8 cellular contexts compared by ENCODE assay signal in the genomic region with DNA sequence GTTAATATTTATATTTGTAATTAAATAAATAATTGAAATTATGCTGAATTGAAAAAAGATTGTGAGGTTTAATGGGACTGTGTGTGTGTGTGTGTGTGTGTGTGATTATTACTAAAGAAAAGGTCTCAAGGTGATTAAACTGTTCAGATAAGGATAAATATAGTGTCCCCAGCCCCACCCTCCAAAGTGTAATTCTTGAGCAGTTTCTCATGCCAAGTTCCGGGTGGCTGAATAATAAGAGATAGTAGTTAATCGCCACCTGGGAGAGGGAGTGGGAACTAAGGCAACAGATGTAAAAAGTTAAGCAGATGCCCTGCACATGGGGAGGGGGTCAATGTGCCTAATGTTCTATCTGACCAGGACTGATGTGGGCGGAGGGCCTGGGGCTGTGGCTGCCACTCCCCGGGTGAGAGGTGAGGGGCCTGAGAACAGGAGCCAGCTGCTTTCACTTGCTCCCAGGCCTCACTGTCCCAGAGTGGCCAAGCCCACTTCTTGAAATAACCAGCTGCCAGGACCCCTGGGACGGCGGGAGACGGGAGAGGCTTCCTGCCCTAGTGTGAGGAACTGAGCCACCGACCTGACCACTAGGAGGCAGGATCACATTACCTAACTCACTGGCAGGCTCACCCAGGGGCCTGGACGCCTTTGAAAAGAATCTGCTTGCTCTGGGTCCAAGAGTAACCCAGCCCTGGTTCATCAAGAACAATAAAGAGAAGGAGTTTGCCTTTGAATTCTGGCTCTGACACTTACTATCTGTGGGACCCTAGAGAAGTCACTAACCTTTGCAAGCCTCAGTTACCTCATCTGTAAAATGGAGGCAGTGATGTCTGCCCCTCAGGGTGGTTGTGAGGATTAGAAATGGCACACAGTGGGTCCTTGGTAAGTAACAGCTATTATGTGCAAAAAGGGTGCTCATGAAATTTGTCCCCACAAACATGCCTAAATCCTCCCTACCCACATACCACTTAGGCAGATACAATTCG.
DNase-seq lines count a peak whose midpoint lies in the region; ATAC-seq and TF ChIP-seq lines count a peak whose summit lies in the region.

No MANE protein-coding gene starts in this region.

- no peaks in the 10 kb centered on the region for H3K36me3 ChIP-seq in OCI-LY3 (replicated peaks; ENCODE audit: low read depth, low read length)

- H4K20me1 ChIP-seq in OCI-LY3 (ENCODE audit: insufficient read depth, low read length), result no peaks in the 10 kb centered on the region

- H3K27me3 ChIP-seq in OCI-LY3 (ENCODE audit: low read depth, low read length), result no peaks in the 10 kb centered on the region

- peak overlapping the region; percentile 92 for H2AFZ ChIP-seq in OCI-LY3 (ENCODE audit: low read depth, low read length)

- H3K4me3 ChIP-seq in OCI-LY3 (ENCODE audit: low read length), result peak overlapping the region; percentile 70

- no peaks in the 10 kb centered on the region for H3K79me2 ChIP-seq in OCI-LY3 (ENCODE audit: low read length)

- H3K4me2 ChIP-seq in OCI-LY3 (ENCODE audit: low read length), result peak overlapping the region; percentile 99

- H3K27ac ChIP-seq in OCI-LY3 (ENCODE audit: low read length), result peak overlapping the region; percentile 61

- DNase-seq in A172 (ENCODE audit: low spot score), result peak; percentile 15
- DNase-seq in ELR (ENCODE audit: low read depth), result peak; percentile 51
- peak; percentile 84 for DNase-seq in ecto neural progenitor cell (ENCODE audit: low spot score)
- DNase-seq in myocyte (ENCODE audit: low read depth), result peak; percentile 52
- DNase-seq in GF-D8 (lab: John Stamatoyannopoulos, UW), result no peak

- peak; percentile 74 for TF ChIP-seq CTCF in OCI-LY3 (IDR thresholded peaks at IDR 0.05; ENCODE audit: low read depth, low read length)

- H3K4me1 ChIP-seq in OCI-LY3 (ENCODE audit: low read length), result peaks cover 33% of the 10 kb centered on the region

- ATAC-seq in HG02885 (IDR thresholded peaks at IDR 0.05; ENCODE audit: poor library complexity, unreplicated experiment) (peak; percentile 71), GM18858 (IDR thresholded peaks at IDR 0.05; ENCODE audit: unreplicated experiment) (no peak)

- H3K9ac ChIP-seq in OCI-LY3 (ENCODE audit: low read length), result peak overlapping the region; percentile 60

- no peaks in the 10 kb centered on the region for H3K9me3 ChIP-seq in OCI-LY3 (ENCODE audit: insufficient read depth, low read length)
